In genomic region chr9:19926774-19927173, GRCh38 we compare ENCODE assay signal across 2 cellular contexts.
TF ChIP-seq lines count a peak whose summit lies in the region.

No MANE protein-coding gene starts in this region.

TF ChIP-seq in A549, 52 proteins besides CTCF, POLR2A, EP300 and RAD21 (continued from another document):
- TF ChIP-seq CBX2 (IDR thresholded peaks at IDR 0.05; ENCODE audit: borderline replicate concordance, low read depth) (no peak), RFX5 (IDR thresholded peaks at IDR 0.05) (no peak), ZC3H11A (IDR thresholded peaks at IDR 0.05) (no peak), HES2 (IDR thresholded peaks at IDR 0.05) (no peak), ZSCAN20 (CRISPR knock-in tag; IDR thresholded peaks at IDR 0.05) (no peak), E2F6 (IDR thresholded peaks at IDR 0.05; ENCODE audit: borderline replicate concordance, low read depth) (no peak), CHD2 (IDR thresholded peaks at IDR 0.05; ENCODE audit: low read length, partially characterized antibody) (no peak), EHF (CRISPR knock-in tag; IDR thresholded peaks at IDR 0.05) (no peak), MAZ (IDR thresholded peaks at IDR 0.05; ENCODE audit: borderline replicate concordance, low read depth, low read length) (no peak), HOXA7 (CRISPR knock-in tag; IDR thresholded peaks at IDR 0.05) (no peak)

TF ChIP-seq in HCT116, 20 proteins besides CTCF, POLR2A, EP300 and RAD21 (continued from another document):
- no peak for TF ChIP-seq REST (IDR thresholded peaks at IDR 0.05; ENCODE audit: low read depth)
- TF ChIP-seq SRF (IDR thresholded peaks at IDR 0.05; ENCODE audit: low read depth) = no peak
- no peak for TF ChIP-seq MAX (IDR thresholded peaks at IDR 0.05)
